ENCODE assay signal across 8 cellular contexts in genomic region chr3:29324180-29324651, GRCh38. TPM values are rescaled to one million over a fixed set of nuclear protein-coding genes. Genes with fewer than 3 reads are reported as not detected.
DNase-seq lines count a peak whose midpoint lies in the region; ATAC-seq and TF ChIP-seq lines count a peak whose summit lies in the region.

No MANE protein-coding gene starts in this region.

- H3K4me1 ChIP-seq in A673 (ENCODE audit: insufficient read depth, low read length, poor library complexity, severe bottlenecking) (peaks cover 11% of the 10 kb centered on the region), adrenal gland (replicated peaks in 1 of 2) (peaks cover 0 to 44% of the 10 kb centered on the region in 2 donors), aorta (ENCODE audit: control insufficient read depth in 1 of 2, insufficient read depth in 2 of 2, low read length in 2 of 2) (peaks cover 0 to 7% of the 10 kb centered on the region in 2 donors)

- H3K4me3 ChIP-seq in A673 (ENCODE audit: low read depth, low read length, poor library complexity, severe bottlenecking) (no peak overlapping the region), adrenal gland (peak overlapping the region in 1 of 4 donors; percentile 25), lower leg skin (ENCODE audit: low read depth, poor library complexity, severe bottlenecking) (no peak overlapping the region), aorta (ENCODE audit: low read length in 2 of 2) (peak overlapping the region; percentile 15 to 89)

- H3K36me3 ChIP-seq in A673 (ENCODE audit: insufficient read depth, low read length, poor library complexity, severe bottlenecking) (no peaks in the 10 kb centered on the region), adrenal gland (replicated peaks in 1 of 2) (no peaks in the 10 kb centered on the region), aorta (ENCODE audit: control insufficient read depth in 1 of 2, insufficient read depth in 2 of 2, low read length in 1 of 2) (no peaks in the 10 kb centered on the region)

- H3K9me3 ChIP-seq in A673 (ENCODE audit: low read depth, low read length, poor library complexity, severe bottlenecking) (no peaks in the 10 kb centered on the region), adrenal gland (replicated peaks in 1 of 3) (no peaks in the 10 kb centered on the region), aorta (ENCODE audit: control insufficient read depth, low read length) (no peaks in the 10 kb centered on the region)

- ATAC-seq in GM18909 (IDR thresholded peaks at IDR 0.05; ENCODE audit: poor library complexity, unreplicated experiment) (peak; percentile 99), HG03097 (IDR thresholded peaks at IDR 0.05; ENCODE audit: low FRiP score, unreplicated experiment) (peak; percentile 99), aorta (ENCODE audit: low FRiP score) (peak; percentile 83)

- H3K27me3 ChIP-seq in A673 (replicated peaks; ENCODE audit: insufficient read depth, low read depth, low read length, poor library complexity) = no peaks in the 10 kb centered on the region
- no peaks in the 10 kb centered on the region for H3K27me3 ChIP-seq in adrenal gland
- no peaks in the 10 kb centered on the region for H3K27me3 ChIP-seq in aorta (ENCODE audit: control insufficient read depth in 1 of 2, insufficient read depth in 2 of 2, low read length in 1 of 2)

- TF ChIP-seq POLR2A in adrenal gland (IDR thresholded peaks at IDR 0.05) (no peak), lower leg skin (IDR thresholded peaks at IDR 0.05) (no peak)

- intact Hi-C loops in A673 (cut with micrococcal nuclease; ENCODE audit: unreplicated experiment) = no loop called here
- intact Hi-C loops in adrenal gland (cut with DNase I) = no loop called here
- intact Hi-C loops in lower leg skin (cut with DNase I; ENCODE audit: low total_unique reads) = no loop called here
- intact Hi-C loops in aorta (cut with DNase I) = loop anchor here in 1 of 2 donors (5.0 kb wide), 1 partner anchor 42 kb away; the partner anchor contains the start of gene RBMS3

- DNase-seq in A673 (ENCODE audit: low spot score) (peak; percentile 45), adrenal gland (peak; percentile 33 to 88 (median 44)), lower leg skin (ENCODE audit: low spot score in 2 of 2) (peak; percentile 26 to 85), aorta (peak; percentile 80), NCI-H2171 (lab: John Stamatoyannopoulos, UW) (no peak), HuH-7.5 (ENCODE audit: low spot score) (no peak)

- 47 to 68% (median 49%) methylated on average over 5 of the region's 5 CpGs for WGBS in adrenal gland, 4 donors
- 38 to 43% methylated on average over 5 of the region's 5 CpGs for WGBS in lower leg skin, 2 donors
- WGBS in aorta, 2 donors = 0 to 5% methylated on average over 5 of the region's 5 CpGs

- BruUV-seq in A673 (replicated peaks; lab: Mats Ljungman, UMichigan) = no TSS peak

- TF ChIP-seq CTCF in A673 (conservative IDR thresholded peaks at IDR 0.05; ENCODE audit: low read depth, low read length) (no peak), adrenal gland (IDR thresholded peaks at IDR 0.05) (no peak), lower leg skin (IDR thresholded peaks at IDR 0.05) (no peak)

- peak overlapping the region; percentile 6 for H3K27ac ChIP-seq in A673 (ENCODE audit: low read depth, low read length, poor library complexity, severe bottlenecking)
- H3K27ac ChIP-seq in adrenal gland = peak overlapping the region; percentile 10 to 78 (median 60)
- peak overlapping the region; percentile 58 to 88 for H3K27ac ChIP-seq in aorta (ENCODE audit: low read depth in 1 of 2, low read length in 2 of 2)

- POLR2A ChIA-PET in A673 (lab: Charles Lee; ENCODE audit: low non-redundant PET) = no interaction called here

- CTCF ChIA-PET in A673 (lab: Charles Lee) = no interaction called here

RNA-seq across cellular contexts. Expression of gene RBMS3, which starts 43.3 kb away (rescaled TPM):
- total RNA-seq in A673 (2021) = 5.9 and 7.9 TPM in 2 replicates
- total RNA-seq in adrenal gland = 10 to 100 TPM; 36.5 to 90.1 (median 53.4) TPM
- 10 to 100 TPM in 1 of 3 donors, 1 to 10 TPM in 2; 8.7 to 52.4 (median 9.6) TPM for polyA plus RNA-seq in adrenal gland
- total RNA-seq in lower leg skin = 10 to 100 TPM in 3 of 4 donors, 1 to 10 TPM in 1; 7.3 to 21.8 (median 12.8) TPM
- total RNA-seq in aorta = 100 to 1,000 TPM; 157 to 203 TPM
- polyA plus RNA-seq in aorta = 10 to 100 TPM; 26.8 to 32.9 TPM

Comparison
In these comparisons a context has a peak if more than half of its experiments do, and no peak if none do; other contexts are left out.
1. DNase-seq: peak in A673 (single experiment), adrenal gland (7 of 7), lower leg skin (2 of 2) and aorta (2 of 2); none in NCI-H2171 (single experiment) and HuH-7.5 (single experiment).
2. H3K27ac ChIP-seq: peak in every context shown above with its lines; median percentile 73 in aorta; 60 in adrenal gland; 6 in A673.
3. H3K4me3 ChIP-seq: peak in aorta (2 of 2); none in A673 (single experiment) and lower leg skin (single experiment).
4. Peak in every context shown above with its lines, with median percentiles within 50 percentile points of each other: ATAC-seq.